Comparison of ENCODE assay signal across 1 cellular context in the genomic region with DNA sequence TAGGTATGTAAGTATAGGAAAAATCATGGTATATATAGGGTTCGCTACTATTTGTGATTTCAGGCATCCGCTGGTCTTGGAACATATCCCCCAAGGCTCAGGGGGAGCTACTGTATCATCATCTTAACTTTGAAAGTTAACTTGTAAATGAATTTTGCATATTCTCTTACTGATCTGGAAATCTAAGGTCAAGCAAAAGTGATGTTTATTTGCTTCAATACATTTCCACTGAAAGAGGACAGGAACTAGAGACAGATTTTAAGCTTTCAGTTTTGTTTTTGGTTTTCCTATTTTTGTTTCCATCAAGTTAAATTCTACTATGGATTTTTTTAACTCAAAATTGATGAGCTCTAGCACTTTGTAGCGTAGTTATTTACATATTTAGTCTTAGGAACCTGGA.
TF ChIP-seq lines count a peak whose summit lies in the region.

No MANE protein-coding gene starts in this region.

TF ChIP-seq in GM12878, 131 proteins besides CTCF, POLR2A, EP300 and RAD21:
- TF ChIP-seq, protein P1, sequence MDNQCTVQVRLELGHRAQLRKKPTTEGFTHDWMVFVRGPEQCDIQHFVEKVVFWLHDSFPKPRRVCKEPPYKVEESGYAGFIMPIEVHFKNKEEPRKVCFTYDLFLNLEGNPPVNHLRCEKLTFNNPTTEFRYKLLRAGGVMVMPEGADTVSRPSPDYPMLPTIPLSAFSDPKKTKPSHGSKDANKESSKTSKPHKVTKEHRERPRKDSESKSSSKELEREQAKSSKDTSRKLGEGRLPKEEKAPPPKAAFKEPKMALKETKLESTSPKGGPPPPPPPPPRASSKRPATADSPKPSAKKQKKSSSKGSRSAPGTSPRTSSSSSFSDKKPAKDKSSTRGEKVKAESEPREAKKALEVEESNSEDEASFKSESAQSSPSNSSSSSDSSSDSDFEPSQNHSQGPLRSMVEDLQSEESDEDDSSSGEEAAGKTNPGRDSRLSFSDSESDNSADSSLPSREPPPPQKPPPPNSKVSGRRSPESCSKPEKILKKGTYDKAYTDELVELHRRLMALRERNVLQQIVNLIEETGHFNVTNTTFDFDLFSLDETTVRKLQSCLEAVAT (IDR thresholded peaks at IDR 0.05): no peak
- TF ChIP-seq STAT1 (conservative IDR thresholded peaks at IDR 0.05): no peak
